ENCODE assay signal across 28 cellular contexts in genomic region chr10:124377101-124377500, GRCh38.
"Had no signal": no experiment of that assay in that cellular context is flagged by ENCODE, and none has a peak within 500 bp of the region (broad histone marks: within the 10 kb centered on the region; RNA-seq: fewer than 3 reads in every experiment).

No MANE protein-coding gene starts in this region.

- ATAC-seq: activated CD4-positive, alpha-beta T cell treated with anti-CD3 and anti-CD28 coated beads for 36 hours; activated CD8-positive, alpha-beta memory T cell treated with anti-CD3 and anti-CD28 coated beads, Interleukin-2, amount 10 ng/mL, durations not matched to agents 7 days and 5 days; activated CD8-positive, alpha-beta T cell treated with anti-CD3 and anti-CD28 coated beads, Interleukin-2, amount 10 ng/mL, durations not matched to agents 7 days and 5 days; activated naive CD8-positive, alpha-beta T cell treated with anti-CD3 and anti-CD28 coated beads, Interleukin-2, amount 50 U/mL, for 24 hours had no signal

- H3K27me3 ChIP-seq: ascending aorta had no signal

- H3K36me3 ChIP-seq: ascending aorta, cardiac muscle cell had no signal

- H3K27ac ChIP-seq: ascending aorta, cardiac muscle cell, VCaP had no signal

- H3K4me3 ChIP-seq: ascending aorta, cardiac muscle cell had no signal

- DNase-seq: activated B cell treated with CpG ODN at 0.5 μM for 24 hours; activated CD4-positive, alpha-beta memory T cell treated with anti-CD3 and anti-CD28 coated beads, Interleukin-2, amount 10 ng/mL, durations not matched to agents 7 days and 5 days; activated CD4-positive, alpha-beta T cell treated with anti-CD3 and anti-CD28 coated beads for 1 hour; activated CD4-positive, alpha-beta T cell treated with anti-CD3 and anti-CD28 coated beads for 36 hours; activated CD4-positive, alpha-beta T cell treated with anti-CD3 and anti-CD28 coated beads for 48 hours; activated CD4-positive, alpha-beta T cell treated with anti-CD3 and anti-CD28 coated beads, Interleukin-2, amount 10 ng/mL, durations not matched to agents 7 days and 5 days; activated CD4-positive, alpha-beta T cell treated with anti-CD3 and anti-CD28 coated beads, Interleukin-2, amount 50 U/mL, for 48 hours; activated CD8-positive, alpha-beta memory T cell treated with anti-CD3 and anti-CD28 coated beads for 24 hours; activated CD8-positive, alpha-beta memory T cell treated with anti-CD3 and anti-CD28 coated beads, Interleukin-2, amount 10 ng/mL, durations not matched to agents 7 days and 5 days; activated CD8-positive, alpha-beta memory T cell treated with anti-CD3 and anti-CD28 coated beads, Interleukin-2, amount 50 U/mL, for 48 hours; activated CD8-positive, alpha-beta T cell treated with anti-CD3 and anti-CD28 coated beads, Interleukin-2, amount 10 ng/mL, durations not matched to agents 7 days and 5 days; activated gamma-delta T cell; activated naive CD4-positive, alpha-beta T cell treated with anti-CD3 and anti-CD28 coated beads, Interleukin-2, amount 10 ng/mL, durations not matched to agents 7 days and 5 days; activated naive CD4-positive, alpha-beta T cell treated with Interleukin-2 at 50 U/mL for 16 hours; activated naive CD8-positive, alpha-beta T cell treated with anti-CD3 and anti-CD28 coated beads, Interleukin-2, amount 10 ng/mL, durations not matched to agents 7 days and 5 days; activated naive CD8-positive, alpha-beta T cell treated with anti-CD3 and anti-CD28 coated beads, Interleukin-2, amount 50 U/mL, for 24 hours; activated T-cell treated with anti-CD3 and anti-CD28 coated beads, Interleukin-2, amount 50 U/mL, for 24 hours; activated T-cell treated with anti-CD3 and anti-CD28 coated beads, Interleukin-2, amount 50 U/mL, for 48 hours; amygdala; anterior cingulate cortex; caudate nucleus; cerebellar nuclear complex; T-helper 1 cell; T-helper 2 cell; T-helper 9 cell had no signal

- H3K9me3 ChIP-seq: ascending aorta had no signal
